13 cellular contexts compared by ENCODE assay signal in the genomic region with DNA sequence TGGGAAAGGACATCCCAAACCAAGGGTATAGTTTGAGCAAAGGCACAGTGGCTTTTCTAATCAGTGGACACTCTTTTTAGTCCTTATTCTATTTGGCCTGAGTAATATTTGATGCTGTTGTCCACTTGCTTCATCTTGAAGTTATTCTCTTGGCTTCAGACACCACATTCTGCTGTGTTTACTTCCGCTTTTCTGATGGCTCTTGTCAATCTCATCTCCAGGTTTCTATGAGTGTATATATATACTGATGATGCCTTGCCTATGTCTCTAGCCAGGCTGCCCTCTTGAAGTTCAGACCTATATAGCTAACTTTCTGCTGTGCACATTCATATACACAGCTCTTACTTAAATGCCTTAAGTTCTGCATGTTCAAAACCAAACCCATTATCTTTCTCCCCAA.
"Had no signal": no experiment of that assay in that cellular context is flagged by ENCODE, and none has a peak within 500 bp of the region (broad histone marks: within the 10 kb centered on the region; RNA-seq: fewer than 3 reads in every experiment).

No MANE protein-coding gene starts in this region.

- DNase-seq: activated CD4-positive, alpha-beta T cell treated with anti-CD3 and anti-CD28 coated beads, Interleukin-2, amount 50 U/mL, for 48 hours; activated CD4-positive, CD25-positive, alpha-beta regulatory T cell treated with anti-CD3 and anti-CD28 coated beads, Interleukin-2, amount 50 U/mL, for 72 hours; activated gamma-delta T cell treated with Interleukin-2 at 50 U/mL for 16 hours; activated naive CD8-positive, alpha-beta T cell treated with anti-CD3 and anti-CD28 coated beads for 36 hours; activated T-cell treated with anti-CD3 and anti-CD28 coated beads, Interleukin-2, amount 50 U/mL, for 72 hours; brain microvascular endothelial cell; cerebellar nuclear complex; effector memory CD8-positive, alpha-beta T cell; erythroblast; kidney glomerular epithelial cell; naive thymus-derived CD4-positive, alpha-beta T cell; right cardiac atrium; small intestine had no signal

- H3K27ac ChIP-seq: brain microvascular endothelial cell had no signal

- ATAC-seq: activated T-cell treated with anti-CD3 and anti-CD28 coated beads, Interleukin-2, amount 50 U/mL, for 72 hours; effector memory CD8-positive, alpha-beta T cell; naive thymus-derived CD4-positive, alpha-beta T cell; right cardiac atrium had no signal

- H3K36me3 ChIP-seq: brain microvascular endothelial cell had no signal

- H3K27me3 ChIP-seq: brain microvascular endothelial cell had no signal
